ENCODE assay signal across 12 cellular contexts in genomic region chr4:114043116-114043515, GRCh38.
"Had no signal": no experiment of that assay in that cellular context is flagged by ENCODE, and none has a peak within 500 bp of the region (broad histone marks: within the 10 kb centered on the region; RNA-seq: fewer than 3 reads in every experiment).

No MANE protein-coding gene starts in this region.

- ATAC-seq: stimulated activated naive CD8-positive, alpha-beta T cell treated with anti-CD3 and anti-CD28 coated beads, Interleukin-15, amount 100 ng/mL, for 72 hours had no signal

- H3K4me3 ChIP-seq: hepatocyte, skin epidermis, testis had no signal

- H3K27me3 ChIP-seq: hepatocyte, testis had no signal

- DNase-seq: activated B cell treated with CpG ODN at 0.5 μM for 24 hours; activated CD4-positive, alpha-beta T cell treated with anti-CD3 and anti-CD28 coated beads, Interleukin-2, amount 10 ng/mL, durations not matched to agents 24 days and 14 days; activated naive CD4-positive, alpha-beta T cell treated with anti-CD3 and anti-CD28 coated beads, Interleukin-2, amount 50 U/mL, for 16 hours; kidney glomerular epithelial cell; naive B cell; stimulated activated CD4-positive, alpha-beta T cell treated with anti-CD3 and anti-CD28 coated beads, Interleukin-4, amount 100 ng/mL, for 4 hours; stimulated activated naive CD8-positive, alpha-beta T cell treated with anti-CD3 and anti-CD28 coated beads, Interleukin-15, amount 100 ng/mL, for 72 hours; T-helper 2 cell; testis had no signal

- FAIRE-seq: TTC549 had no signal
